In the genomic region with DNA sequence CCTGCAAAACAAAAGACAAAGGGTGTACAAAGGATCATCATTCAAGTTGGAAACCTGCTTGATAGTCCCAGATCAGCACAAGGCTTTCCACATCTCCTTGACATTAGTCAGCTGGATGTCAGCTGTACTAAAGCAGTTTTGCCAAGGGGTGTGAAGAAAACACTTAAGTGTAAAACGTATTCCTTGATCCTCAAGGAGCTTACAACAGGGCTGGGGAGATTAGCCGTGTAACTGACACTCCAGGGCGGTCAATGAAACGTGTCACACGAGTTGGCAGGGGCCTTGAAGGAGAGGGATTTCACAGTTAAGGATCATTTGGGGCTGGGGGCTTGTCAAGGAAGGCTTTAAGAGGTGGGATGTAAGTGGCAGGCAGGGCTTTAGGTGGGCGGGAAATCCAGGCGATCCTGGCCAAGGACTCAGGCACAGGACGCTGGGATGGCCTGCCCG, we compare ENCODE assay signal across 8 cellular contexts. TPM values are rescaled to one million over a fixed set of nuclear protein-coding genes. Genes with fewer than 3 reads are reported as not detected.
DNase-seq lines count a peak whose midpoint lies in the region; ATAC-seq and TF ChIP-seq lines count a peak whose summit lies in the region.

No MANE protein-coding gene starts in this region.

- WGBS in body of pancreas, 2 donors = 6 to 8% methylated on average over 8 to 9 of the region's 9 CpGs
- 0 to 10% methylated on average over 9 of the region's 9 CpGs for WGBS in testis, 2 donors

- peak overlapping the region in 3 of 4 donors; percentile 21 to 73 (median 54) for H3K27ac ChIP-seq in body of pancreas
- peak overlapping the region; percentile 79 to 92 for H3K27ac ChIP-seq in testis

- H3K27me3 ChIP-seq in body of pancreas (no peaks in the 10 kb centered on the region), testis (no peaks in the 10 kb centered on the region)

- H3K4me3 ChIP-seq in body of pancreas (no peak overlapping the region), testis (peak overlapping the region; percentile 81 to 83)

- H3K4me1 ChIP-seq in body of pancreas (peaks cover 11% of the 10 kb centered on the region), testis (peaks cover 10% of the 10 kb centered on the region)

- intact Hi-C loops in body of pancreas (cut with DNase I) = no loop called here
- intact Hi-C loops in testis (cut with DNase I; ENCODE audit: low total_unique reads) = no loop called here

- no peaks in the 10 kb centered on the region for H3K36me3 ChIP-seq in body of pancreas (replicated peaks in 1 of 2; ENCODE audit: insufficient read depth in 1 of 2, low read depth in 2 of 2)
- no peaks in the 10 kb centered on the region for H3K36me3 ChIP-seq in testis (ENCODE audit: low read depth, missing control alignments)

- no peaks in the 10 kb centered on the region for H3K9me3 ChIP-seq in body of pancreas
- no peaks in the 10 kb centered on the region for H3K9me3 ChIP-seq in testis

- TF ChIP-seq POLR2A in body of pancreas (IDR thresholded peaks at IDR 0.05) = no peak
- no peak for TF ChIP-seq POLR2A in testis (IDR thresholded peaks at IDR 0.05)

- peak; percentile 27 for ATAC-seq in body of pancreas
- ATAC-seq in left lobe of liver = peak; percentile 32
- no peak for ATAC-seq in GM21423 (IDR thresholded peaks at IDR 0.05; ENCODE audit: unreplicated experiment)

- in situ Hi-C loops in ACHN (cut with HindIII; ENCODE audit: low pct_ligation_motif_present, low pct_unique_long_range_greater_than_20kb, low sequenced_read_pairs) (no loop called here), KBM-7 (cut with MboI; ENCODE audit: low pct_unique_long_range_greater_than_20kb, low sequenced_read_pairs) (no loop called here)

- TF ChIP-seq CTCF in body of pancreas (IDR thresholded peaks at IDR 0.05) (no peak), testis (IDR thresholded peaks at IDR 0.05) (no peak)

- DNase-seq in ACHN (peak; percentile 15), HS-27A (ENCODE audit: low read depth) (peak; percentile 15), body of pancreas (no peak), left lobe of liver (ENCODE audit: low spot score) (no peak), testis (no peak), KBM-7 (no peak), 8988T (no peak)

RNA-seq across cellular contexts. Expression of a gene that starts 0.4 kb away (rescaled TPM):
- total RNA-seq in body of pancreas (10 to 100 TPM in 1 of 2 donors, 1 to 10 TPM in 1; 7.3 to 11.2 TPM), left lobe of liver (8.5 TPM), testis (10 to 100 TPM; 19.9 to 23.7 TPM)
- 6.3 TPM for polyA plus RNA-seq in testis (ENCODE audit: insufficient read depth, low read depth, low replicate concordance)

Comparison
In these comparisons a context has a peak if more than half of its experiments do, and no peak if none do; other contexts are left out.
1. DNase-seq: peak in ACHN (single experiment) and HS-27A (single experiment); none in body of pancreas (0 of 4), left lobe of liver (single experiment), testis (single experiment), KBM-7 (single experiment) and 8988T (single experiment).
2. H3K4me3 ChIP-seq: peak in testis (2 of 2); none in body of pancreas (0 of 2).